In genomic region chr3:58490860-58491501, GRCh38 we compare ENCODE assay signal across 8 cellular contexts. TPM values are rescaled to one million over a fixed set of nuclear protein-coding genes. Genes with fewer than 3 reads are reported as not detected.
A peak's percentile ranks its signal among the peaks of the same experiment; 100 is the strongest.
DNase-seq lines count a peak whose midpoint lies in the region; ATAC-seq and TF ChIP-seq lines count a peak whose summit lies in the region.

No MANE protein-coding gene starts in this region.

- peaks cover 0 to 53% (median 0%) of the 10 kb centered on the region in 5 donors for H3K27me3 Mint-ChIP-seq in naive thymus-derived CD4-positive, alpha-beta T cell

- no peak for DNase-seq in AG10803 (ENCODE audit: low read depth)
- no peak for DNase-seq in MG63
- peak; percentile 7 for DNase-seq in dermis blood vessel endothelial cell
- peak in 3 of 9 donors; percentile 3 to 11 (median 9) for DNase-seq in naive thymus-derived CD4-positive, alpha-beta T cell
- no peak for DNase-seq in middle frontal gyrus (ENCODE audit: extremely low spot score, low spot score)
- DNase-seq in stimulated activated CD4-positive, alpha-beta T cell treated with anti-CD3 and anti-CD28 coated beads, Interleukin-4, amount 100 ng/mL, for 4 hours, result no peak

- peaks cover 32 to 56% (median 52%) of the 10 kb centered on the region in 7 donors for H3K4me1 Mint-ChIP-seq in naive thymus-derived CD4-positive, alpha-beta T cell

- no peaks in the 10 kb centered on the region for H3K36me3 ChIP-seq in MG63
- H3K36me3 ChIP-seq in naive thymus-derived CD4-positive, alpha-beta T cell (ENCODE audit: control insufficient read depth in 2 of 3, insufficient read depth in 3 of 3, low read length in 3 of 3), result no peaks in the 10 kb centered on the region

- TF ChIP-seq CTCF in AG10803 (conservative IDR thresholded peaks at IDR 0.05; ENCODE audit: low read length), result no peak

- H3K9me3 ChIP-seq in MG63, result no peaks in the 10 kb centered on the region
- H3K9me3 ChIP-seq in naive thymus-derived CD4-positive, alpha-beta T cell (ENCODE audit: control insufficient read depth in 2 of 3, low read length in 3 of 3), result no peaks in the 10 kb centered on the region

- H3K9me3 Mint-ChIP-seq in naive thymus-derived CD4-positive, alpha-beta T cell, result peaks cover 0 to 1% (median 0%) of the 10 kb centered on the region in 11 donors

- CTCF ChIA-PET in naive thymus-derived CD4-positive, alpha-beta T cell (lab: Charles Lee), result interaction anchor here (0.7 to 2.1 kb wide), 7 partner anchors 39 to 483 kb away, joined by 3 to 12 read pairs (median 5); partner anchors contain the start of genes HTD2 and RPP14

- H3K27me3 ChIP-seq in MG63, result no peaks in the 10 kb centered on the region
- H3K27me3 ChIP-seq in naive thymus-derived CD4-positive, alpha-beta T cell (ENCODE audit: control insufficient read depth in 2 of 2, insufficient read depth in 2 of 2, low read length in 2 of 2), result no peaks in the 10 kb centered on the region

- H3K4me3 Mint-ChIP-seq in naive thymus-derived CD4-positive, alpha-beta T cell, result peak overlapping the region; percentile 53 to 95 (median 75)

- no peak for ATAC-seq in naive thymus-derived CD4-positive, alpha-beta T cell
- ATAC-seq in HG03439 (IDR thresholded peaks at IDR 0.05; ENCODE audit: unreplicated experiment), result no peak
- no peak for ATAC-seq in GM18909 (IDR thresholded peaks at IDR 0.05; ENCODE audit: poor library complexity, unreplicated experiment)

- POLR2A ChIA-PET in naive thymus-derived CD4-positive, alpha-beta T cell (lab: Charles Lee), result interaction anchor here (0.7 to 3.9 kb wide), 8 partner anchors 18 to 184 kb away, joined by 3 to 26 read pairs (median 4); partner anchors contain the start of genes HTD2, PDHB, PXK and RPP14

- H3K4me3 ChIP-seq in AG10803 (ENCODE audit: low read length) (peak overlapping the region; percentile 46), MG63 (peak overlapping the region; percentile 31)
- H3K4me3 ChIP-seq in naive thymus-derived CD4-positive, alpha-beta T cell (ENCODE audit: low read length), result peak overlapping the region; percentile 29

- H3K27ac ChIP-seq in naive thymus-derived CD4-positive, alpha-beta T cell (ENCODE audit: low read depth, low read length), result peak overlapping the region; percentile 50

- peak overlapping the region in 8 of 9 donors; percentile 79 to 91 (median 88) for H3K27ac Mint-ChIP-seq in naive thymus-derived CD4-positive, alpha-beta T cell

- H3K36me3 Mint-ChIP-seq in naive thymus-derived CD4-positive, alpha-beta T cell, result peaks cover 0 to 1% (median 0%) of the 10 kb centered on the region in 5 donors

- peaks cover 22 to 25% of the 10 kb centered on the region in 2 donors for H3K4me1 ChIP-seq in naive thymus-derived CD4-positive, alpha-beta T cell (ENCODE audit: control insufficient read depth in 2 of 2, insufficient read depth in 2 of 2, low read length in 2 of 2)

- intact Hi-C loops in naive thymus-derived CD4-positive, alpha-beta T cell (cut with micrococcal nuclease), result loop anchor here (1.0 to 5.0 kb wide), 11 partner anchors 20 to 1264 kb away; partner anchors contain the start of genes PXK (in 2 of the 2), ABHD6 (in 1 of the 2), APPL1 (in 1 of the 2) and FLNB (in 1 of the 2)

RNA-seq across cellular contexts. Expression of gene KCTD6, which starts 0.9 kb away (rescaled TPM):
- total RNA-seq in MG63 (2014; rRNA removed; shearing (Covaris generic); ENCODE audit: low replicate concordance), result 5.1 and 13.4 TPM in 2 replicates
- total RNA-seq in dermis blood vessel endothelial cell, result 7.3 and 10.6 TPM in 2 replicates
- total RNA-seq in naive thymus-derived CD4-positive, alpha-beta T cell, result 10 to 100 TPM in 3 of 5 experiments, 1 to 10 TPM in 2; 4.8 to 14.2 (median 10.9) TPM
- polyA plus RNA-seq in naive thymus-derived CD4-positive, alpha-beta T cell, result 10 to 100 TPM in 1 of 2 donors, 1 to 10 TPM in 1; 4.1 to 10.3 TPM

RNA-seq across cellular contexts. Expression of gene ACOX2, which starts 46.0 kb away (rescaled TPM):
- total RNA-seq in MG63 (2014; rRNA removed; shearing (Covaris generic); ENCODE audit: low replicate concordance), result 18.7 and 23.4 TPM in 2 replicates
- total RNA-seq in dermis blood vessel endothelial cell, result 0.70 and 1.5 TPM in 2 replicates
- not detected for total RNA-seq in naive thymus-derived CD4-positive, alpha-beta T cell
- not detected for polyA plus RNA-seq in naive thymus-derived CD4-positive, alpha-beta T cell

RNA-seq across cellular contexts. Expression of gene PDHB, which starts 57.3 kb away (rescaled TPM):
- total RNA-seq in MG63 (2014; rRNA removed; shearing (Covaris generic); ENCODE audit: low replicate concordance), result 106 and 142 TPM in 2 replicates
- 130 and 135 TPM in 2 replicates for total RNA-seq in dermis blood vessel endothelial cell
- total RNA-seq in naive thymus-derived CD4-positive, alpha-beta T cell, result 10 to 100 TPM; 30.1 to 58.1 (median 54.0) TPM
- 100 to 1,000 TPM; 106 to 128 TPM for polyA plus RNA-seq in naive thymus-derived CD4-positive, alpha-beta T cell
